ENCODE assay signal across 8 cellular contexts in genomic region chr1:6784560-6785317, GRCh38.
DNase-seq lines count a peak whose midpoint lies in the region; ATAC-seq and TF ChIP-seq lines count a peak whose summit lies in the region.

No MANE protein-coding gene starts in this region.

- peak overlapping the region; percentile 89 for H3K4me3 Mint-ChIP-seq in central memory CD8-positive, alpha-beta T cell

- H3K36me3 Mint-ChIP-seq in central memory CD8-positive, alpha-beta T cell (ENCODE audit: insufficient read depth): peaks cover 15% of the 10 kb centered on the region

- H3K9me3 Mint-ChIP-seq in central memory CD8-positive, alpha-beta T cell: no peaks in the 10 kb centered on the region

- no peak for TF ChIP-seq CTCF in AG09319 (IDR thresholded peaks at IDR 0.05; ENCODE audit: low read depth, low read length)

- DNase-seq in AG09319 (ENCODE audit: extremely low read depth, low read depth) (peak; percentile 100), NCI-H345 treated with DMSO at 0.1 percent for 48 hours (lab: John Stamatoyannopoulos, UW; ENCODE audit: unreplicated experiment) (peak; percentile 99), inferior parietal cortex (ENCODE audit: extremely low spot score) (peak; percentile 100), smooth muscle cell of the brain vasculature (ENCODE audit: low read depth, low spot score) (peak; percentile 100)
- DNase-seq in activated CD4-positive, CD25-positive, alpha-beta regulatory T cell treated with anti-CD3 and anti-CD28 coated beads, Interleukin-2, amount 50 U/mL, for 16 hours (ENCODE audit: low read depth, low spot score): peak; percentile 99
- peak; percentile 94 to 100 for DNase-seq in central memory CD8-positive, alpha-beta T cell (ENCODE audit: low spot score in 2 of 2)

- peak; percentile 71 for ATAC-seq in GM19035 (IDR thresholded peaks at IDR 0.05; ENCODE audit: unreplicated experiment)
- ATAC-seq in HG03342 (IDR thresholded peaks at IDR 0.05; ENCODE audit: unreplicated experiment): peak; percentile 73
- ATAC-seq in central memory CD8-positive, alpha-beta T cell (replicated peaks; ENCODE audit: extremely low read depth, poor library complexity, severe bottlenecking): peak; percentile 87

- no peaks in the 10 kb centered on the region for H3K27me3 Mint-ChIP-seq in central memory CD8-positive, alpha-beta T cell

- H3K4me1 Mint-ChIP-seq in central memory CD8-positive, alpha-beta T cell: peaks cover 35% of the 10 kb centered on the region

- peak overlapping the region; percentile 87 for H3K27ac Mint-ChIP-seq in central memory CD8-positive, alpha-beta T cell (ENCODE audit: low read depth)

Comparison
In these comparisons a context has a peak if more than half of its experiments do, and no peak if none do; other contexts are left out.
1. Peak in every context shown above with its lines: DNase-seq and ATAC-seq.